ENCODE assay signal across 19 cellular contexts in the genomic region with DNA sequence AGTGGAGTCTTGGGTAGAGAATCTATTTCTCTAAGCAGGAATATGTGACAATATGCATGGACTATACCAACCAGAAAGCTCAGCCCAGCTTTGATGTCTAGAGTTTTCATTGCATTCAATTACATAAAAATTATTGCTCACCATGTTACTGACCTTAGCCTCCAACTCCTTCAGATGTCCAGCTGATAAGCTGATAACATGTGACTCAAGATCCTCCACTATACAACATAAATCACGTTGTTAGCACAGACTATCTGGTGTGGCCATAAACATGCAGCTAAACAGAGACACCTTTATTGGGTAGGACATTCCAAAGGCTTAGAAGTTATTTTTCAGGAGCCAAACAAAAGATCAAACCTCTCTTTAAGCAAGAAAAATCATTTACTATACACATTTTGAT.
"Had no signal": no experiment of that assay in that cellular context is flagged by ENCODE, and none has a peak within 500 bp of the region (broad histone marks: within the 10 kb centered on the region; RNA-seq: fewer than 3 reads in every experiment).

No MANE protein-coding gene starts in this region.

- DNase-seq: Karpas-422, KG1, MM.1S, NCI-H1092 treated with DMSO at 0.1 percent for 48 hours, NCI-H1436, NCI-H187, NCI-H2029, NCI-H2081 treated with DMSO at 0.1 percent for 48 hours, NCI-H2171, NCI-H446, NCI-H510A, NCI-H524 treated with DMSO at 0.1 percent for 48 hours, NCI-H69, NCI-H774, SHP77, SK-N-SH, T-helper 1 cell had no signal

- H3K27ac ChIP-seq: HL-60, RWPE1 had no signal

- H3K9ac ChIP-seq: SK-N-SH had no signal

- H3K4me2 ChIP-seq: SK-N-SH had no signal

- H3K9me3 ChIP-seq: SK-N-SH had no signal
